ENCODE assay signal across 2 cellular contexts in genomic region chr6:163579880-163580295, GRCh38.
A peak's percentile ranks its signal among the peaks of the same experiment; 100 is the strongest.
TF ChIP-seq lines count a peak whose summit lies in the region.

No MANE protein-coding gene starts in this region.

TF ChIP-seq in Ishikawa, 13 proteins besides CTCF, POLR2A, EP300 and RAD21 (continued from another document):
- TF ChIP-seq USF1 (IDR thresholded peaks at IDR 0.05) (no peak), MAX (IDR thresholded peaks at IDR 0.05) (peak; percentile 42; the same call in 1 of the 2 replicates)

TF ChIP-seq in K562, 482 proteins besides CTCF, POLR2A, EP300 and RAD21 (continued from another document):
- TF ChIP-seq ZNF592 (IDR thresholded peaks at IDR 0.05) (peak; percentile 47; the same call in 1 of the 2 replicates), THRB (CRISPR knock-in tag; conservative IDR thresholded peaks at IDR 0.05) (0 out of 2 replicates have a peak, but pooled peaks have one; percentile 54), BHLHE40 (IDR thresholded peaks at IDR 0.05; ENCODE audit: low read length) (peak; percentile 52), FOXA3 (CRISPR knock-in tag; conservative IDR thresholded peaks at IDR 0.05 in 1 of 2, IDR thresholded peaks at IDR 0.05 in 1 of 2) (peak; percentile 79 to 82), ZNF41 (CRISPR knock-in tag; conservative IDR thresholded peaks at IDR 0.05) (0 out of 2 replicates have a peak, but pooled peaks have one; percentile 26), TRIM25 (IDR thresholded peaks at IDR 0.05; ENCODE audit: borderline replicate concordance) (no peak), CGGBP1 (CRISPR knock-in tag; IDR thresholded peaks at IDR 0.05) (no peak), USF1 (CRISPR knock-in tag; IDR thresholded peaks at IDR 0.05) (no peak), THAP12 (CRISPR knock-in tag; IDR thresholded peaks at IDR 0.05) (no peak), STAT5A (IDR thresholded peaks at IDR 0.05; ENCODE audit: borderline replicate concordance, low read length) (peak; percentile 14; the same call in 1 of the 2 replicates), MEIS2 (IDR thresholded peaks at IDR 0.05; ENCODE audit: partially characterized antibody) (peak; percentile 31), TBP (optimal IDR thresholded peaks at IDR 0.05; ENCODE audit: low read depth, low read length) (no peak), GATAD2B (IDR thresholded peaks at IDR 0.05; ENCODE audit: borderline replicate concordance) (peak; percentile 29; the same call in 1 of the 2 replicates), NR2C1 (IDR thresholded peaks at IDR 0.05) (no peak), NR2C1 (tag; IDR thresholded peaks at IDR 0.05) (0 out of 2 replicates have a peak, but pooled peaks have one; percentile 16), RCOR1 (IDR thresholded peaks at IDR 0.05; ENCODE audit: borderline replicate concordance in 1 of 2, low read depth in 2 of 2, low read length in 2 of 2) (peak in 1 of 2 experiments; percentile 75; a peak in 1 of 4 replicates), ZNF224 (CRISPR knock-in tag; IDR thresholded peaks at IDR 0.05) (no peak), DPF2 (IDR thresholded peaks at IDR 0.05) (peak; percentile 58; the same call in 1 of the 2 replicates), CC2D1A (IDR thresholded peaks at IDR 0.05) (no peak), CEBPB (tag; IDR thresholded peaks at IDR 0.05) (0 out of 2 replicates have a peak, but pooled peaks have one; percentile 34), CTCFL (IDR thresholded peaks at IDR 0.05; ENCODE audit: borderline replicate concordance, insufficient read depth, low read depth, low read length, poor library complexity, severe bottlenecking) (peak; percentile 62), POLR2H (tag; IDR thresholded peaks at IDR 0.05; ENCODE audit: low read depth) (peak; percentile 38; the same call in 1 of the 2 replicates), POLR2G (IDR thresholded peaks at IDR 0.05; ENCODE audit: low read depth, low read length) (peak; percentile 14; the same call in 1 of the 2 replicates), ZNF174 (CRISPR knock-in tag; IDR thresholded peaks at IDR 0.05) (no peak), LCOR (CRISPR knock-in tag; IDR thresholded peaks at IDR 0.05) (0 out of 2 replicates have a peak, but pooled peaks have one; percentile 32), EZH2 (IDR thresholded peaks at IDR 0.05; ENCODE audit: borderline replicate concordance, low read depth, low read length) (no peak), PHF21A (IDR thresholded peaks at IDR 0.05; ENCODE audit: borderline replicate concordance, low read depth) (no peak), TEAD4 (IDR thresholded peaks at IDR 0.05; ENCODE audit: low read length) (peak; percentile 64), TEAD4 (CRISPR knock-in tag; IDR thresholded peaks at IDR 0.05; ENCODE audit: borderline replicate concordance) (no peak), SOX6 (IDR thresholded peaks at IDR 0.05) (peak; percentile 36; the same call in 1 of the 2 replicates), ARID1B (IDR thresholded peaks at IDR 0.05) (peak; percentile 55), NFE2 (IDR thresholded peaks at IDR 0.05; ENCODE audit: low read depth) (peak; percentile 53; the same call in 1 of the 2 replicates), C11orf30 (IDR thresholded peaks at IDR 0.05; ENCODE audit: low read depth) (0 out of 2 replicates have a peak, but pooled peaks have one; percentile 16)
